Comparison of ENCODE assay signal across 8 cellular contexts in the genomic region with DNA sequence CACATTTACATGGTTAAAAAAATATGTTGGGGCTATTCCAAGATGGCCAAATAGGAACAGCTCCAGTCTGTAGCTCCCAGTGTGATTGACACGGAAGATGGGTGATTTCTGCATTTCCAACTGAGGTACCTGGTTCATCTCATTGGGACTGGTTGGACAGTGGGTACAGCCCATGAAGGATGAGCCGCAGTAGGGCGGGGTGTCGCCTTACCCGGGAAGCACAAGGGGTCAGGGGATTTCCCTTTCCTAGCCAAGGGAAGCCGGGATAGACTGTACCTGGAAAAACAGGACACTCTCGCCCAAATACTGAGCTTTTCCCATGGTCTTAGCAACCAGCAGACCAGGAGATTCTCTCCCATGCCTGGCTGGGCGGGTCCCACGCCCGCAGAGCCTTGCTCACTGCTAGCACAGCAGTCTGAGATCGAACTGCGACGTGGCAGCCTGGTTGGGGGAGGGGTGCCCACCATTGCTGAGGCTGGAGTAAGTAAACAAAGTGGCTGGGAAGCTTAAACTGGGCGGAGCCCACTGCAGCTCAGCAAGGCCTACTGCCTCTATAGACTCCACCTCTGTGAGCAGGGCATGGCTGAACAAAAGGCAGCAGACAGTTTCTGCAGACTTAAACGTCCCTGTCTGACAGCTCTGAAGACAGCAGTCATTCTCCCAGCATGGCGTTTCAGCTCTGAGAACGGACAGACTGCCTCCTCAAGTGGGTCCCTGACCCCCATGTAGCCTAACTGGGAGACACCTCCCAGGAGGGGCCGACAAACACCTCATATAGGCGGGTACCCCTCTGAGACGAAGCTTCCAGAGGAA.
DNase-seq lines count a peak whose midpoint lies in the region; TF ChIP-seq lines count a peak whose summit lies in the region.
"Not testable (repeated sequence)": the region's sequence is repeated elsewhere in the genome, so short reads cannot be mapped to it uniquely, and the experiment has no call there.

No MANE protein-coding gene starts in this region.

- H3K4me2 ChIP-seq in BLaER1 treated with 17β-estradiol and CSF1 and Interleukin-3, amounts not matched to agents 10 nM and 100 nM = peak overlapping the region in 9 of 11 experiments; percentile 7 to 52 (median 23); a peak in 10 of 22 replicates

- CTCF ChIA-PET in HEK293 (lab: Yijun Ruan, JAX) = interaction anchor here (0.6 to 0.9 kb wide), 5 partner anchors 31 to 898 kb away, joined by 3 to 4 read pairs (median 3); no protein-coding TSS in a partner anchor

- DNase-seq in NCI-H526 (lab: John Stamatoyannopoulos, UW) = peak; percentile 26 to 39
- peak; percentile 50 for DNase-seq in SK-N-DZ (ENCODE audit: low spot score)
- peak; percentile 21 for DNase-seq in colonic mucosa
- peak; percentile 42 for DNase-seq in iPS DF 19.7 (ENCODE audit: low read depth, low spot score)
- peak; percentile 74 for DNase-seq in mesenteric fat pad (ENCODE audit: low spot score)
- peak; percentile 14 for DNase-seq in retina

- not testable (repeated sequence) for H3K9me3 ChIP-seq in BLaER1 treated with 17β-estradiol and CSF1 and Interleukin-3, amounts not matched to agents 10 nM and 100 nM (replicated peaks in 1 of 11); HEK293 (ENCODE audit: control insufficient read depth, insufficient read depth, low read depth, low read length); colonic mucosa

- not testable (repeated sequence) for TF ChIP-seq CTCF in HEK293 (tag by site-specific recombination; IDR thresholded peaks at IDR 0.05); colonic mucosa (IDR thresholded peaks at IDR 0.05)

- H4K20me1 ChIP-seq in BLaER1 treated with 17β-estradiol and CSF1 and Interleukin-3, amounts not matched to agents 10 nM and 100 nM = not testable (repeated sequence)

- H3K27ac ChIP-seq in BLaER1 treated with 17β-estradiol and CSF1 and Interleukin-3, amounts not matched to agents 10 nM and 100 nM = peak overlapping the region in 2 of 11 experiments; percentile 6 to 31; a peak in 2 of 22 replicates
- H3K27ac ChIP-seq in HEK293 (ENCODE audit: extremely low read depth, low read depth, low read length); colonic mucosa: not testable (repeated sequence)

- H3K27me3 ChIP-seq in BLaER1 treated with 17β-estradiol and CSF1 and Interleukin-3, amounts not matched to agents 10 nM and 100 nM; colonic mucosa: not testable (repeated sequence)

- not testable (repeated sequence) for H3K9ac ChIP-seq in BLaER1 treated with 17β-estradiol and CSF1 and Interleukin-3, amounts not matched to agents 10 nM and 100 nM; colonic mucosa (ENCODE audit: low read depth in 2 of 2, low read length in 2 of 2)

- H3K36me3 ChIP-seq in BLaER1 treated with 17β-estradiol and CSF1 and Interleukin-3, amounts not matched to agents 10 nM and 100 nM; HEK293 (ENCODE audit: control insufficient read depth in 2 of 2, insufficient read depth in 1 of 2, low read length in 2 of 2); colonic mucosa: not testable (repeated sequence)

- POLR2A ChIA-PET in HEK293 (lab: Yijun Ruan, JAX) = interaction anchor here (0.6 kb wide), 1 partner anchor 274 kb away, joined by 5 read pairs; no protein-coding TSS in a partner anchor

- peaks cover 33 to 65% (median 48%) of the 10 kb centered on the region in 10 experiments for H3K4me1 ChIP-seq in BLaER1 treated with 17β-estradiol and CSF1 and Interleukin-3, amounts not matched to agents 10 nM and 100 nM
- H3K4me1 ChIP-seq in HEK293 (ENCODE audit: control insufficient read depth, insufficient read depth, low read length); colonic mucosa: not testable (repeated sequence)

- not testable (repeated sequence) for H3K4me3 ChIP-seq in BLaER1 treated with 17β-estradiol and CSF1 and Interleukin-3, amounts not matched to agents 10 nM and 100 nM; HEK293 (ENCODE audit: low read depth, low read length); colonic mucosa

- intact Hi-C loops in colonic mucosa (cut with DNase I) = not testable (repeated sequence)

TF ChIP-seq in HEK293, 187 proteins besides CTCF, POLR2A, EP300 and RAD21:
- TF ChIP-seq ZBTB17 (tag by site-specific recombination; IDR thresholded peaks at IDR 0.05) = peak; percentile 88
- peak; percentile 92; the same call in 1 of the 2 replicates for TF ChIP-seq ZNF2 (tag by site-specific recombination; IDR thresholded peaks at IDR 0.05)
- TF ChIP-seq ZBTB8A (tag by site-specific recombination; IDR thresholded peaks at IDR 0.05) = 0 out of 2 replicates have a peak, but pooled peaks have one; percentile 30
- TF ChIP-seq ZNF341 (tag by site-specific recombination; IDR thresholded peaks at IDR 0.05; ENCODE audit: low read depth) = 0 out of 2 replicates have a peak, but pooled peaks have one; percentile 20
- TF ChIP-seq ZIC2 (tag by site-specific recombination; IDR thresholded peaks at IDR 0.05) = peak; percentile 40; the same call in 1 of the 2 replicates
- TF ChIP-seq YY1 (tag by site-specific recombination; IDR thresholded peaks at IDR 0.05) = 0 out of 2 replicates have a peak, but pooled peaks have one; percentile 52
- peak; percentile 56; the same call in 1 of the 2 replicates for TF ChIP-seq KLF17 (tag by site-specific recombination; IDR thresholded peaks at IDR 0.05)
- TF ChIP-seq ZNF692 (tag by site-specific recombination; IDR thresholded peaks at IDR 0.05) = peak; percentile 57; the same call in 1 of the 2 replicates
- TF ChIP-seq ZFP69B (tag by site-specific recombination; IDR thresholded peaks at IDR 0.05) = peak; percentile 80
- peak; percentile 76 for TF ChIP-seq KLF1 (tag by site-specific recombination; IDR thresholded peaks at IDR 0.05)
- TF ChIP-seq IKZF3 (tag by site-specific recombination; IDR thresholded peaks at IDR 0.05) = peak; percentile 51

Comparison
In these comparisons a context has a peak if more than half of its experiments do, and no peak if none do; other contexts are left out.
1. DNase-seq: peak in every context shown above with its lines; median percentile 74 in mesenteric fat pad; 50 in SK-N-DZ; 42 in iPS DF 19.7; 32 in NCI-H526; 21 in colonic mucosa; 14 in retina.